8 cellular contexts compared by ENCODE assay signal in genomic region chr19:42279148-42279901, GRCh38. TPM values are rescaled to one million over a fixed set of nuclear protein-coding genes. Genes with fewer than 3 reads are reported as not detected.
DNase-seq lines count a peak whose midpoint lies in the region; ATAC-seq, FAIRE-seq and TF ChIP-seq lines count a peak whose summit lies in the region.

No MANE protein-coding gene starts in this region.

- TF ChIP-seq POLR2A in GM12891 (IDR thresholded peaks at IDR 0.05; ENCODE audit: low read depth, low read length): no peak; the same call in 1 of the 2 replicates
- TF ChIP-seq POLR2A in sigmoid colon (IDR thresholded peaks at IDR 0.05): no peak

- no peak for TF ChIP-seq EP300 in sigmoid colon (IDR thresholded peaks at IDR 0.05)

- WGBS in sigmoid colon, 2 donors: 17 to 20% methylated on average over 6 of the region's 6 CpGs

- DNase-seq in GM12891 (ENCODE audit: insufficient read length, low spot score) (no peak), SJSA1 (ENCODE audit: low read depth in 1 of 2, low spot score in 2 of 2) (no peak), fibroblast of the aortic adventitia (ENCODE audit: low read depth) (no peak), sigmoid colon (peak; percentile 72), putamen (ENCODE audit: low spot score) (no peak)
- no peak for DNase-seq in stimulated activated CD4-positive, alpha-beta T cell treated with anti-CD3 and anti-CD28 coated beads, Interleukin-15, amount 100 ng/mL, for 24 hours

- TF ChIP-seq CTCF in fibroblast of the aortic adventitia (IDR thresholded peaks at IDR 0.05; ENCODE audit: insufficient read depth, low read length) (no peak), sigmoid colon (IDR thresholded peaks at IDR 0.05) (no peak)

- intact Hi-C loops in sigmoid colon (cut with DNase I): loop anchor here (1.0 kb wide), 1 partner anchor 33 kb away; no protein-coding TSS in a partner anchor

- H3K36me3 ChIP-seq in SJSA1: peaks cover 38% of the 10 kb centered on the region
- peaks cover 0 to 8% (median 3%) of the 10 kb centered on the region in 4 donors for H3K36me3 ChIP-seq in sigmoid colon

- FAIRE-seq in GM12891 (lab: Jason Lieb, UNC): peak; percentile 20

- H3K9me3 ChIP-seq in SJSA1 (replicated peaks) (no peaks in the 10 kb centered on the region), sigmoid colon (no peaks in the 10 kb centered on the region)

- ATAC-seq in HG03565 (IDR thresholded peaks at IDR 0.05; ENCODE audit: unreplicated experiment): no peak
- ATAC-seq in GM21737 (IDR thresholded peaks at IDR 0.05; ENCODE audit: unreplicated experiment): no peak

- H3K4me3 ChIP-seq in SJSA1: peak overlapping the region; percentile 54
- H3K4me3 ChIP-seq in fibroblast of the aortic adventitia (ENCODE audit: low read depth, low read length): peak overlapping the region; percentile 76
- peak overlapping the region; percentile 66 to 80 (median 73) for H3K4me3 ChIP-seq in sigmoid colon

- H3K27ac ChIP-seq in SJSA1 (peak overlapping the region; percentile 60; the same call in 1 of the 2 replicates), sigmoid colon (peak overlapping the region; percentile 94 to 99 (median 96))

- H3K27me3 ChIP-seq in SJSA1 (replicated peaks) (no peaks in the 10 kb centered on the region), sigmoid colon (no peaks in the 10 kb centered on the region)

- H3K4me1 ChIP-seq in SJSA1 (replicated peaks) (peaks cover 43% of the 10 kb centered on the region), sigmoid colon (peaks cover 0 to 89% (median 72%) of the 10 kb centered on the region in 4 donors)

TF ChIP-seq in GM12891, 5 proteins besides CTCF, POLR2A, EP300 and RAD21:
- TF ChIP-seq PAX5 (IDR thresholded peaks at IDR 0.05; ENCODE audit: insufficient read depth, low read length, severe bottlenecking): no peak

RNA-seq across cellular contexts. Expression of gene CIC, which starts 10.3 kb away (rescaled TPM):
- 18.5 TPM for polyA plus RNA-seq in GM12891 (2012; ENCODE audit: low read depth, missing spikeins)
- total RNA-seq in SJSA1 (2014; rRNA removed; shearing (Covaris generic)): 13.0 and 21.5 TPM in 2 replicates
- total RNA-seq in fibroblast of the aortic adventitia (ENCODE audit: low replicate concordance) (35.3 and 36.1 TPM in 2 replicates), sigmoid colon (10 to 100 TPM; 16.0 to 31.3 (median 24.9) TPM)
- polyA plus RNA-seq in sigmoid colon: 10 to 100 TPM in 2 of 3 donors, 1 to 10 TPM in 1; 8.4 to 42.1 (median 17.3) TPM

RNA-seq across cellular contexts. Expression of gene PRR19, which starts 22.6 kb away (rescaled TPM):
- 0.40 TPM for polyA plus RNA-seq in GM12891 (2012; ENCODE audit: low read depth, missing spikeins)
- total RNA-seq in SJSA1 (2014; rRNA removed; shearing (Covaris generic)): 0.55 and 2.5 TPM in 2 replicates
- total RNA-seq in fibroblast of the aortic adventitia (ENCODE audit: low replicate concordance): 0.90 and 1.1 TPM in 2 replicates
- total RNA-seq in sigmoid colon: not detected
- polyA plus RNA-seq in sigmoid colon: under 1 TPM in 2 of 3 donors, not detected in 1; 0.69 to 0.79 TPM

RNA-seq across cellular contexts. Expression of gene PAFAH1B3, which starts 23.1 kb away (rescaled TPM):
- polyA plus RNA-seq in GM12891 (2012; ENCODE audit: low read depth, missing spikeins): 25.0 TPM
- 17.9 and 23.0 TPM in 2 replicates for total RNA-seq in SJSA1 (2014; rRNA removed; shearing (Covaris generic))
- total RNA-seq in fibroblast of the aortic adventitia (ENCODE audit: low replicate concordance): 23.0 and 28.2 TPM in 2 replicates
- 1 to 10 TPM; 5.6 to 8.6 (median 6.0) TPM for total RNA-seq in sigmoid colon
- polyA plus RNA-seq in sigmoid colon: 10 to 100 TPM; 27.0 to 44.3 (median 27.7) TPM

RNA-seq across cellular contexts. Expression of gene ERF, which starts 24.4 kb away (rescaled TPM):
- 18.2 TPM for polyA plus RNA-seq in GM12891 (2012; ENCODE audit: low read depth, missing spikeins)
- total RNA-seq in SJSA1 (2014; rRNA removed; shearing (Covaris generic)): 11.0 and 32.6 TPM in 2 replicates
- total RNA-seq in fibroblast of the aortic adventitia (ENCODE audit: low replicate concordance) (18.2 and 30.4 TPM in 2 replicates), sigmoid colon (10 to 100 TPM; 18.9 to 39.3 (median 25.6) TPM)
- 10 to 100 TPM; 18.6 to 42.8 (median 23.6) TPM for polyA plus RNA-seq in sigmoid colon

RNA-seq across cellular contexts. Expression of gene TMEM145, which starts 33.8 kb away (rescaled TPM):
- polyA plus RNA-seq in GM12891 (2012; ENCODE audit: low read depth, missing spikeins): 0.28 TPM
- total RNA-seq in SJSA1 (2014; rRNA removed; shearing (Covaris generic)): not detected in 2 replicates
- total RNA-seq in fibroblast of the aortic adventitia (ENCODE audit: low replicate concordance) (not detected in 2 replicates), sigmoid colon (1 to 10 TPM in 1 of 4 donors, under 1 TPM in 2, not detected in 1; 0.54 to 4.4 (median 0.71) TPM)
- under 1 TPM in 1 of 3 donors, not detected in 2; 0.58 TPM for polyA plus RNA-seq in sigmoid colon
